Comparison of ENCODE assay signal across 9 cellular contexts in genomic region chr11:76810151-76810853, GRCh38. TPM values are rescaled to one million over a fixed set of nuclear protein-coding genes. Genes with fewer than 3 reads are reported as not detected.
A peak's percentile ranks its signal among the peaks of the same experiment; 100 is the strongest.
DNase-seq lines count a peak whose midpoint lies in the region; ATAC-seq and TF ChIP-seq lines count a peak whose summit lies in the region.
"Had no signal": no experiment of that assay in that cellular context is flagged by ENCODE, and none has a peak within 500 bp of the region (broad histone marks: within the 10 kb centered on the region; RNA-seq: fewer than 3 reads in every experiment).

No MANE protein-coding gene starts in this region.

- ATAC-seq in GM19328 (IDR thresholded peaks at IDR 0.05; ENCODE audit: unreplicated experiment) = no peak

- peak; percentile 37 for DNase-seq in SIG-M5 treated with dmso at 0.1 percent for 504 hours (lab: John Stamatoyannopoulos, UW; ENCODE audit: unreplicated experiment)
- DNase-seq in SIG-M5 (lab: John Stamatoyannopoulos, UW) = no peak
- peak; percentile 68 for DNase-seq in RPMI7951 (ENCODE audit: low read depth)
- peak; percentile 60 to 63 for DNase-seq in cardiac fibroblast (ENCODE audit: low read depth in 2 of 2)
- DNase-seq in midbrain (lab: John Stamatoyannopoulos, UW) = peak; percentile 20
- no peak for DNase-seq in NCI-H2171 treated with DMSO at 0.1 percent for 48 hours (lab: John Stamatoyannopoulos, UW)
- DNase-seq in NCI-H748 treated with DMSO at 0.1 percent for 48 hours (lab: John Stamatoyannopoulos, UW) = no peak

- no peak overlapping the region for H3K4me3 ChIP-seq in cardiac fibroblast (replicated peaks in 1 of 2; ENCODE audit: low read depth in 2 of 2, low read length in 2 of 2)

- peak; percentile 65 for TF ChIP-seq CTCF in cardiac fibroblast (IDR thresholded peaks at IDR 0.05; ENCODE audit: low read depth, low read length)

RNA-seq across cellular contexts. Expression of gene TSKU, which starts 27.1 kb away (rescaled TPM):
- total RNA-seq in RPMI7951 (2014; rRNA removed; shearing (Covaris generic)) = 45.2 and 52.2 TPM in 2 replicates
- total RNA-seq: CD4-positive, alpha-beta memory T cell had no signal

RNA-seq across cellular contexts. Expression of gene ACER3, which starts 50.4 kb away (rescaled TPM):
- 41.9 and 47.2 TPM in 2 replicates for total RNA-seq in RPMI7951 (2014; rRNA removed; shearing (Covaris generic))

Comparison
In these comparisons a context has a peak if more than half of its experiments do, and no peak if none do; other contexts are left out.
1. DNase-seq: peak in SIG-M5 treated with dmso at 0.1 percent for 504 hours (single experiment), RPMI7951 (single experiment), cardiac fibroblast (2 of 2) and midbrain (single experiment); none in SIG-M5 (single experiment), NCI-H2171 treated with DMSO at 0.1 percent for 48 hours (single experiment) and NCI-H748 treated with DMSO at 0.1 percent for 48 hours (single experiment).